In genomic region chr18:61901334-61901986, GRCh38 we compare ENCODE assay signal across 8 cellular contexts. TPM values are rescaled to one million over a fixed set of nuclear protein-coding genes. Genes with fewer than 3 reads are reported as not detected.
DNase-seq lines count a peak whose midpoint lies in the region; ATAC-seq and TF ChIP-seq lines count a peak whose summit lies in the region.

No MANE protein-coding gene starts in this region.

- H3K27me3 ChIP-seq in H7 (ENCODE audit: control insufficient read depth, insufficient read depth, low read length): no peaks in the 10 kb centered on the region; the same call in 1 of the 2 replicates
- no peaks in the 10 kb centered on the region for H3K27me3 ChIP-seq in KMS-11 (ENCODE audit: insufficient read depth, low read depth)
- H3K27me3 ChIP-seq in RWPE2 (ENCODE audit: insufficient read depth, poor library complexity, severe bottlenecking): no peaks in the 10 kb centered on the region
- no peaks in the 10 kb centered on the region for H3K27me3 ChIP-seq in adrenal gland
- no peaks in the 10 kb centered on the region for H3K27me3 ChIP-seq in right cardiac atrium (ENCODE audit: control insufficient read depth, insufficient read depth)
- H3K27me3 ChIP-seq in spleen (replicated peaks in 1 of 7): peaks cover 0 to 45% (median 4%) of the 10 kb centered on the region in 7 donors

- H3K4me1 ChIP-seq in KMS-11 (ENCODE audit: low read depth, poor library complexity, severe bottlenecking) (no peaks in the 10 kb centered on the region), RWPE2 (ENCODE audit: insufficient read depth, poor library complexity, severe bottlenecking) (peaks cover 16% of the 10 kb centered on the region), adrenal gland (replicated peaks in 1 of 2) (no peaks in the 10 kb centered on the region), right cardiac atrium (ENCODE audit: control insufficient read depth, insufficient read depth, low read length) (no peaks in the 10 kb centered on the region), spleen (no peaks in the 10 kb centered on the region)

- H3K36me3 ChIP-seq in H7 (replicated peaks; ENCODE audit: control insufficient read depth, insufficient read depth, low read length) (no peaks in the 10 kb centered on the region), KMS-11 (ENCODE audit: insufficient read depth) (no peaks in the 10 kb centered on the region), RWPE2 (ENCODE audit: low read depth) (no peaks in the 10 kb centered on the region), adrenal gland (replicated peaks in 1 of 2) (no peaks in the 10 kb centered on the region), spleen (no peaks in the 10 kb centered on the region)

- TF ChIP-seq POLR2A in adrenal gland (IDR thresholded peaks at IDR 0.05) (no peak), spleen (IDR thresholded peaks at IDR 0.05) (no peak)

- peak; percentile 97 for TF ChIP-seq CTCF in KMS-11 (conservative IDR thresholded peaks at IDR 0.05; ENCODE audit: low read depth, low read length)
- TF ChIP-seq CTCF in RWPE2 (IDR thresholded peaks at IDR 0.05; ENCODE audit: poor library complexity, severe bottlenecking): peak; percentile 90
- peak; percentile 84 to 93 (median 87) for TF ChIP-seq CTCF in adrenal gland (IDR thresholded peaks at IDR 0.05)
- TF ChIP-seq CTCF in spleen (IDR thresholded peaks at IDR 0.05 in 8 of 11, conservative IDR thresholded peaks at IDR 0.05 in 3 of 11): peak; percentile 48 to 88 (median 80)

- no peaks in the 10 kb centered on the region for H4K20me1 ChIP-seq in KMS-11 (ENCODE audit: insufficient read depth)

- no peaks in the 10 kb centered on the region for H3K79me2 ChIP-seq in KMS-11 (ENCODE audit: insufficient read depth, low read depth)

- WGBS in adrenal gland, 4 donors: 20 to 32% (median 28%) methylated on average over 5 of the region's 5 CpGs
- 32% methylated on average over 5 of the region's 5 CpGs for WGBS in right cardiac atrium
- 25 to 34% (median 28%) methylated on average over 5 of the region's 5 CpGs for WGBS in spleen, 5 donors

- H3K9ac ChIP-seq in KMS-11: no peak overlapping the region

- H2AFZ ChIP-seq in KMS-11 (ENCODE audit: low read depth): peak overlapping the region; percentile 12; the same call in 1 of the 2 replicates

- H3K27ac ChIP-seq in KMS-11: no peak overlapping the region
- H3K27ac ChIP-seq in RWPE2 (ENCODE audit: poor library complexity, severe bottlenecking): no peak overlapping the region
- no peak overlapping the region for H3K27ac ChIP-seq in adrenal gland
- no peak overlapping the region for H3K27ac ChIP-seq in right cardiac atrium (ENCODE audit: low read length)
- H3K27ac ChIP-seq in spleen: no peak overlapping the region

- intact Hi-C loops in adrenal gland (cut with DNase I) (loop anchor here (2.0 to 10.0 kb wide), 4 partner anchors 223 to 347 kb away; no protein-coding TSS in a partner anchor), right cardiac atrium (cut with DNase I) (loop anchor here (2.0 to 10.0 kb wide), 4 partner anchors 63 to 267 kb away; no protein-coding TSS in a partner anchor), spleen (cut with DNase I; ENCODE audit: low total_unique reads) (loop anchor here (10.0 kb wide), 1 partner anchor 267 kb away; no protein-coding TSS in a partner anchor)

- peak; percentile 49; the same call in 2 of the 3 replicates for ATAC-seq in RWPE2 (ENCODE audit: low read depth)
- peak; percentile 77 to 84 for ATAC-seq in right cardiac atrium

- no peak overlapping the region for H3K4me3 ChIP-seq in H7 (ENCODE audit: insufficient read depth, low read depth, low read length)
- no peak overlapping the region for H3K4me3 ChIP-seq in KMS-11 (IDR thresholded peaks at IDR 0.05; ENCODE audit: insufficient read depth, low read depth, low read length)
- H3K4me3 ChIP-seq in RWPE2 (ENCODE audit: severe bottlenecking): no peak overlapping the region
- no peak overlapping the region for H3K4me3 ChIP-seq in adrenal gland
- H3K4me3 ChIP-seq in right cardiac atrium (ENCODE audit: low read length): no peak overlapping the region
- no peak overlapping the region for H3K4me3 ChIP-seq in spleen

- peak; percentile 65 for DNase-seq in activated CD8-positive, alpha-beta memory T cell treated with anti-CD3 and anti-CD28 coated beads for 24 hours
- no peak for DNase-seq in activated CD8-positive, alpha-beta memory T cell treated with anti-CD3 and anti-CD28 coated beads, Interleukin-2, amount 50 U/mL, for 48 hours
- DNase-seq in H7: peak; percentile 80
- DNase-seq in RWPE2 (ENCODE audit: low spot score): no peak
- DNase-seq in adrenal gland: peak; percentile 35 to 74 (median 55)
- peak in 1 of 3 donors; percentile 52 for DNase-seq in right cardiac atrium
- no peak for DNase-seq in spleen

- H3K4me2 ChIP-seq in KMS-11: no peak overlapping the region

- H3K9me3 ChIP-seq in RWPE2 (ENCODE audit: severe bottlenecking): no peaks in the 10 kb centered on the region
- no peaks in the 10 kb centered on the region for H3K9me3 ChIP-seq in adrenal gland (replicated peaks in 1 of 3)
- no peaks in the 10 kb centered on the region for H3K9me3 ChIP-seq in right cardiac atrium (ENCODE audit: control insufficient read depth, low read length)
- no peaks in the 10 kb centered on the region for H3K9me3 ChIP-seq in spleen

RNA-seq across cellular contexts. Expression of gene RNF152, which starts 8.7 kb away (rescaled TPM):
- 8.8 and 8.9 TPM in 2 replicates for total RNA-seq in H7 (2014; rRNA removed; shearing (Covaris generic))
- 10 to 100 TPM in 7 of 8 donors, 1 to 10 TPM in 1; 6.0 to 31.1 (median 17.6) TPM for total RNA-seq in adrenal gland
- polyA plus RNA-seq in adrenal gland: 1 to 10 TPM; 1.5 to 3.5 (median 2.7) TPM
- total RNA-seq in right cardiac atrium: 10 to 100 TPM in 3 of 4 donors, 1 to 10 TPM in 1; 9.2 to 17.9 (median 12.2) TPM
- 3.6 TPM for polyA plus RNA-seq in right cardiac atrium
- total RNA-seq in spleen: 1 to 10 TPM; 1.4 to 7.1 (median 3.1) TPM
- polyA plus RNA-seq in spleen: under 1 TPM; 0.15 to 0.26 (median 0.24) TPM

Comparison
In these comparisons a context has a peak if more than half of its experiments do, and no peak if none do; other contexts are left out.
1. DNase-seq: peak in activated CD8-positive, alpha-beta memory T cell treated with anti-CD3 and anti-CD28 coated beads for 24 hours (single experiment), H7 (single experiment) and adrenal gland (7 of 7); none in activated CD8-positive, alpha-beta memory T cell treated with anti-CD3 and anti-CD28 coated beads, Interleukin-2, amount 50 U/mL, for 48 hours (single experiment), RWPE2 (single experiment) and spleen (single experiment).
2. Peak in every context shown above with its lines, with median percentiles within 50 percentile points of each other: CTCF ChIP-seq.